In the genomic region with DNA sequence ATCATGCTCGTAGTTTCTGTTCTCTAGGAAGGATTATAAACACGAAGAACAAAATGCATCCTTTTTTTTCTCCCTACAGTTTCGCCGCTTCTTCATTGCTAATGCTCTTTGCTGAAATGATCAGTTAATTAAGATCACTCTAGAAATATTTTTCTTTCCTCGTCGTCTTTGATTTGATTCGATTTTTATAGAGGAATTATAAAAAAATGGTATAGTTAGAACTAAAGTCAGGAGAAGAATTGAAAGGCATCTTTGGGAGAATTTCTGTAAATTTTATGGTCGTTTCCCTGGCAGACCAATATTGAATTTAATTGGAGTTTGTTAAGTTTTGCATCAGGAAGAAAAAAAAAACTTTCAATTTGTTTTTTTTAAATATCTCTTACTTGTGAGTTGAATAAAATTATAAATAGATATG, we compare ENCODE assay signal across 9 cellular contexts. TPM values are rescaled to one million over a fixed set of nuclear protein-coding genes. Genes with fewer than 3 reads are reported as not detected.
DNase-seq lines count a peak whose midpoint lies in the region; ATAC-seq, FAIRE-seq and TF ChIP-seq lines count a peak whose summit lies in the region.
"Had no signal": no experiment of that assay in that cellular context is flagged by ENCODE, and none has a peak within 500 bp of the region (broad histone marks: within the 10 kb centered on the region; RNA-seq: fewer than 3 reads in every experiment).

No MANE protein-coding gene starts in this region.

- peak overlapping the region; percentile 77; the same call in 1 of the 2 replicates for H3K9ac ChIP-seq in ES-I3 (ENCODE audit: low read depth, low read length)
- H3K9ac ChIP-seq in endothelial cell of umbilical vein (replicated peaks; ENCODE audit: extremely low read depth, insufficient read depth, low read length): no peak overlapping the region
- no peak overlapping the region for H3K9ac ChIP-seq in trophoblast cell (ENCODE audit: low read length)

- TF ChIP-seq CTCF in endothelial cell of umbilical vein (IDR thresholded peaks at IDR 0.05; ENCODE audit: extremely low read depth in 1 of 2, insufficient read depth in 1 of 2, low read depth in 1 of 2, low read length in 2 of 2) (no peak), pancreas (IDR thresholded peaks at IDR 0.05) (no peak)

- intact Hi-C loops in endothelial cell of umbilical vein (cut with micrococcal nuclease) (loop anchor here (1.0 kb wide), 1 partner anchor 61 kb away; the partner anchor contains the start of gene RAB28), pancreas (cut with DNase I) (no loop called here)

- no peak overlapping the region for H2BK5ac ChIP-seq in trophoblast cell (ENCODE audit: low read depth, low read length, poor library complexity)

- dilution Hi-C loops in endothelial cell of umbilical vein (cut with MboI; ENCODE audit: extremely low pct_ligation_motif_present, low sequenced_read_pairs): no loop called here

- H3K79me1 ChIP-seq in trophoblast cell (ENCODE audit: low read length): no peaks in the 10 kb centered on the region

- H3K9me3 ChIP-seq in ES-I3 (ENCODE audit: control insufficient read depth, insufficient read depth, low read length) (no peaks in the 10 kb centered on the region), endothelial cell of umbilical vein (replicated peaks; ENCODE audit: control insufficient read depth, insufficient read depth, low read length) (no peaks in the 10 kb centered on the region), pancreas (no peaks in the 10 kb centered on the region), trophoblast cell (ENCODE audit: insufficient read depth, low read depth, low read length) (peaks cover 11% of the 10 kb centered on the region)

- H2AFZ ChIP-seq in endothelial cell of umbilical vein (ENCODE audit: low read depth, low read length) (no peak overlapping the region), trophoblast cell (ENCODE audit: insufficient read depth, low read length, poor library complexity) (no peak overlapping the region)

- H3K4me1 ChIP-seq in ES-I3 (ENCODE audit: insufficient read depth, low read length): no peaks in the 10 kb centered on the region; the same call in 1 of the 2 replicates
- peaks cover 8% of the 10 kb centered on the region for H3K4me1 ChIP-seq in endothelial cell of umbilical vein (ENCODE audit: control insufficient read depth, extremely low read depth, insufficient read depth, low read length)
- H3K4me1 ChIP-seq in pancreas: peaks cover 0 to 16% (median 9%) of the 10 kb centered on the region in 3 donors
- peaks cover 6 to 25% of the 10 kb centered on the region in 2 experiments for H3K4me1 ChIP-seq in trophoblast cell (ENCODE audit: control insufficient read depth in 1 of 2, insufficient read depth in 2 of 2, low read length in 2 of 2)

- H2AK5ac ChIP-seq in trophoblast cell (ENCODE audit: low read length): no peak overlapping the region

- DNase-seq in RCC 7860 (ENCODE audit: low spot score) (no peak), endothelial cell of umbilical vein (ENCODE audit: low read depth, low spot score) (no peak), pancreas (no peak), trophoblast cell (no peak), NCI-H1417 treated with DMSO at 0.1 percent for 48 hours (lab: John Stamatoyannopoulos, UW) (no peak), mesenteric fat pad (ENCODE audit: low spot score) (no peak)
- DNase-seq: activated CD4-positive, CD25-positive, alpha-beta regulatory T cell had no signal

- no TSS peak for BruUV-seq in endothelial cell of umbilical vein (replicated peaks; lab: Mats Ljungman, UMichigan)

- CTCF ChIA-PET in endothelial cell of umbilical vein (lab: Charles Lee): no interaction called here

- H3K27ac ChIP-seq in endothelial cell of umbilical vein (ENCODE audit: insufficient read depth, low read depth, low read length): no peak overlapping the region
- H3K27ac ChIP-seq in pancreas: no peak overlapping the region
- no peak overlapping the region for H3K27ac ChIP-seq in trophoblast cell (ENCODE audit: low read depth, low read length)

- H2BK12ac ChIP-seq in trophoblast cell (ENCODE audit: low read length): no peak overlapping the region

- no peaks in the 10 kb centered on the region for H3K79me2 ChIP-seq in endothelial cell of umbilical vein (ENCODE audit: control insufficient read depth, insufficient read depth, low read length)
- no peaks in the 10 kb centered on the region for H3K79me2 ChIP-seq in trophoblast cell (ENCODE audit: control insufficient read depth, insufficient read depth, low read length, poor library complexity)

- H4K20me1 ChIP-seq in endothelial cell of umbilical vein (replicated peaks; ENCODE audit: control insufficient read depth, extremely low read depth, insufficient read depth, low read length): no peaks in the 10 kb centered on the region

- H3K23ac ChIP-seq in trophoblast cell (ENCODE audit: low read length): no peak overlapping the region

- no peak overlapping the region for H3K18ac ChIP-seq in trophoblast cell (ENCODE audit: low read length)

- no peaks in the 10 kb centered on the region for H3K36me3 ChIP-seq in ES-I3 (ENCODE audit: insufficient read depth, low read length)
- H3K36me3 ChIP-seq in endothelial cell of umbilical vein (ENCODE audit: control insufficient read depth in 2 of 2, extremely low read depth in 1 of 2, insufficient read depth in 2 of 2, low read length in 2 of 2): no peaks in the 10 kb centered on the region
- H3K36me3 ChIP-seq in pancreas: no peaks in the 10 kb centered on the region
- no peaks in the 10 kb centered on the region for H3K36me3 ChIP-seq in trophoblast cell (ENCODE audit: control insufficient read depth in 1 of 2, insufficient read depth in 2 of 2, low read length in 2 of 2)

- WGBS in pancreas, 2 donors: 15 to 17% methylated on average over 8 of the region's 8 CpGs
- WGBS in trophoblast cell (ENCODE audit: extremely low coverage, insufficient coverage, insufficient read length): no CpG with 5 or more reads among the region's 8 CpGs

- no peak overlapping the region for H4K12ac ChIP-seq in trophoblast cell (ENCODE audit: low read depth, low read length)

- no peak for TF ChIP-seq POLR2A in endothelial cell of umbilical vein (IDR thresholded peaks at IDR 0.05; ENCODE audit: low read depth, low read length)

- FAIRE-seq in RCC 7860 (lab: Jason Lieb, UNC) (peak; percentile 22), endothelial cell of umbilical vein (lab: Jason Lieb, UNC) (no peak), pancreas (lab: Jason Lieb, UNC) (peak; percentile 39)

- no peaks in the 10 kb centered on the region for H3K9me1 ChIP-seq in endothelial cell of umbilical vein (replicated peaks; ENCODE audit: control insufficient read depth, extremely low read depth, insufficient read depth, low read length)

- ATAC-seq in pancreas (no peak), HG02852 (IDR thresholded peaks at IDR 0.05; ENCODE audit: unreplicated experiment) (no peak)

- H3K4me2 ChIP-seq in endothelial cell of umbilical vein (ENCODE audit: insufficient read depth, low read length): peak overlapping the region; percentile 2
- H3K4me2 ChIP-seq in trophoblast cell (ENCODE audit: low read length): no peak overlapping the region

- no peak overlapping the region for H2BK120ac ChIP-seq in trophoblast cell (ENCODE audit: insufficient read depth, low read length, poor library complexity)

- no peak overlapping the region for H3K4ac ChIP-seq in trophoblast cell (ENCODE audit: low read depth, low read length)

- H3K14ac ChIP-seq in trophoblast cell (ENCODE audit: low read length): no peak overlapping the region

- POLR2A ChIA-PET in endothelial cell of umbilical vein (lab: Charles Lee): no interaction called here

- no peak overlapping the region for H3K4me3 ChIP-seq in endothelial cell of umbilical vein (replicated peaks in 1 of 3; ENCODE audit: insufficient read depth in 1 of 3, low read depth in 1 of 3, low read length in 3 of 3)
- peak overlapping the region in 1 of 4 donors; percentile 67 for H3K4me3 ChIP-seq in pancreas
- H3K4me3 ChIP-seq in trophoblast cell (ENCODE audit: low read depth, low read length): no peak overlapping the region

- H4K8ac ChIP-seq in trophoblast cell (ENCODE audit: low read depth, low read length): no peak overlapping the region

- peaks cover 64 to 90% of the 10 kb centered on the region in 2 experiments for H3K27me3 ChIP-seq in endothelial cell of umbilical vein (ENCODE audit: control insufficient read depth in 2 of 2, insufficient read depth in 2 of 2, low read length in 2 of 2)
- H3K27me3 ChIP-seq in pancreas: peaks cover 12 to 64% (median 21%) of the 10 kb centered on the region in 4 donors
- H3K27me3 ChIP-seq in trophoblast cell (ENCODE audit: insufficient read depth, low read length): peaks cover 63% of the 10 kb centered on the region

- H4K91ac ChIP-seq in trophoblast cell (ENCODE audit: low read depth, low read length): no peak overlapping the region

TF ChIP-seq in endothelial cell of umbilical vein, 7 proteins besides CTCF, POLR2A, EP300 and RAD21:
- TF ChIP-seq EZH2 (IDR thresholded peaks at IDR 0.05; ENCODE audit: borderline replicate concordance, low read depth, low read length, severe bottlenecking): no peak
- no peak for TF ChIP-seq JUN (IDR thresholded peaks at IDR 0.05; ENCODE audit: borderline replicate concordance, insufficient read depth, insufficient read length, low read depth)
- TF ChIP-seq, protein P1, sequence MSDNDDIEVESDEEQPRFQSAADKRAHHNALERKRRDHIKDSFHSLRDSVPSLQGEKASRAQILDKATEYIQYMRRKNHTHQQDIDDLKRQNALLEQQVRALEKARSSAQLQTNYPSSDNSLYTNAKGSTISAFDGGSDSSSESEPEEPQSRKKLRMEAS (IDR thresholded peaks at IDR 0.05; ENCODE audit: insufficient read depth, insufficient read length): no peak
- TF ChIP-seq MYC (IDR thresholded peaks at IDR 0.05; ENCODE audit: low read depth, low read length): no peak
- TF ChIP-seq GATA2 (IDR thresholded peaks at IDR 0.05; ENCODE audit: insufficient read depth, insufficient read length, low read depth, low read length): no peak
- TF ChIP-seq FOS (IDR thresholded peaks at IDR 0.05; ENCODE audit: borderline replicate concordance, insufficient read depth, low read length): no peak
- TF ChIP-seq POLR2AphosphoS5 (IDR thresholded peaks at IDR 0.05; ENCODE audit: insufficient read depth, low read depth, low read length): no peak
TF ChIP-seq in endothelial cell of umbilical vein: peak in this region for 0.

RNA-seq across cellular contexts. Expression of gene NKX3-2, which starts 1.1 kb away (rescaled TPM):
- not detected in 2 replicates for total RNA-seq in endothelial cell of umbilical vein
- not detected in 2 replicates for polyA plus RNA-seq in endothelial cell of umbilical vein
- not detected in 2 replicates for polyA plus RNA-seq in endothelial cell of umbilical vein (2011; cell fraction: cytosol; rRNA removed)
- polyA plus RNA-seq in endothelial cell of umbilical vein (2011; cell fraction: nucleus; rRNA removed): not detected in 2 replicates
- not detected in 2 replicates for polyA plus RNA-seq in endothelial cell of umbilical vein (2012)
- not detected in 2 replicates for polyA minus RNA-seq in endothelial cell of umbilical vein
- polyA minus RNA-seq in endothelial cell of umbilical vein (2011; cell fraction: cytosol; rRNA and poly(A)+ RNA removed): not detected
- not detected in 2 replicates for polyA minus RNA-seq in endothelial cell of umbilical vein (2011; cell fraction: nucleus; rRNA and poly(A)+ RNA removed)
- under 1 TPM in 5 of 6 donors, not detected in 1; 0.06 to 0.47 (median 0.08) TPM for total RNA-seq in pancreas
- under 1 TPM; 0.23 to 0.27 TPM for polyA plus RNA-seq in pancreas
- polyA plus RNA-seq in trophoblast cell (2013): 0.11 and 0.14 TPM in 2 replicates
- total RNA-seq in mesenteric fat pad: 1.3 TPM
